11 cellular contexts compared by ENCODE assay signal in the genomic region with DNA sequence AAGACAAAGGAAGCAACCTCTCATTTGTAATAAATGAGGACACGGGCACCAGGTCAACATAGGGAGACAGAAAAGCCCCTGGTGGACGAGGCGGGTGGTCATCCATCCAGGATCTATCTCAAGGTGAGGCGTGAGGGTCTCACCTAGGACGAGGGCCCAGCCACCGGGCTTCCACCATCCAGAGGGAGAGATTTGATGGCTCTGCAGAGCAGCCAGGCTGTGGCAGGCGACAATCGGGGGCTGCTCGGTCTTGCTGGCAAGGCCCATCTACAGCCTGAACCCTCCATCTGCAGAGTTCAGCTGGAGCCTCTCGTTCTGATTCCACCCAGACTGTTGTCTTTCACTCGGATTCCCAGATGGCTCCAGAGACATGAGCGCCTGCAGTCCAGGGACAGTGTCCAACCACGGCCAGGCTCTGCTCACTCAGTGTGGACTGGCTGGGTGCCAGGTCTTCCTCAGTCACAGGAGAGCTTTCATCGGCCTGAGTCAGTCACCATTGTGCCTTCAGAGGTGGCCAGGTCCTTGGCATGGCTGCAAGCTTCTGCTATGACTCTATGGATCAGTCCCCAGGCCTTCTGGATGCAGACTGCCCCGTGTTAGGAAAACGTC. TPM values are rescaled to one million over a fixed set of nuclear protein-coding genes. Genes with fewer than 3 reads are reported as not detected.
DNase-seq lines count a peak whose midpoint lies in the region; TF ChIP-seq lines count a peak whose summit lies in the region.
"Had no signal": no experiment of that assay in that cellular context is flagged by ENCODE, and none has a peak within 500 bp of the region (broad histone marks: within the 10 kb centered on the region; RNA-seq: fewer than 3 reads in every experiment).

No MANE protein-coding gene starts in this region.

- no peak overlapping the region for H3K27ac ChIP-seq in ascending aorta

- H3K27me3 Mint-ChIP-seq in brain (no peaks in the 10 kb centered on the region), osteocyte (ENCODE audit: unreplicated experiment) (no peaks in the 10 kb centered on the region)

- H3K4me1 Mint-ChIP-seq in brain: peaks cover 41% of the 10 kb centered on the region
- peaks cover 21% of the 10 kb centered on the region for H3K4me1 Mint-ChIP-seq in osteocyte (ENCODE audit: unreplicated experiment)

- H3K27ac Mint-ChIP-seq in brain (peak overlapping the region; percentile 52 to 89 (median 83)), osteocyte (ENCODE audit: unreplicated experiment) (no peak overlapping the region)

- no peaks in the 10 kb centered on the region for H3K27me3 ChIP-seq in ascending aorta

- H3K9me3 Mint-ChIP-seq in brain (no peaks in the 10 kb centered on the region), osteocyte (ENCODE audit: unreplicated experiment) (no peaks in the 10 kb centered on the region)
- H3K9me3 Mint-ChIP-seq: naive thymus-derived CD8-positive, alpha-beta T cell had no signal

- H3K36me3 Mint-ChIP-seq in brain: peaks cover 34% of the 10 kb centered on the region
- peaks cover 31% of the 10 kb centered on the region for H3K36me3 Mint-ChIP-seq in osteocyte (ENCODE audit: unreplicated experiment)

- intact Hi-C loops in ascending aorta (cut with DNase I): loop anchor here (5.0 kb wide), 1 partner anchor 74 kb away; a partner anchor contains a TSS

- H3K4me3 Mint-ChIP-seq in brain (no peak overlapping the region), osteocyte (ENCODE audit: unreplicated experiment) (no peak overlapping the region)
- H3K4me3 Mint-ChIP-seq: naive thymus-derived CD8-positive, alpha-beta T cell had no signal

- TF ChIP-seq CTCF in brain (conservative IDR thresholded peaks at IDR 0.05): no peak
- TF ChIP-seq CTCF in osteocyte (IDR thresholded peaks at IDR 0.05): no peak
- no peak for TF ChIP-seq CTCF in ascending aorta (IDR thresholded peaks at IDR 0.05)

- H3K4me3 ChIP-seq in ascending aorta: no peak overlapping the region

- peaks cover 27 to 32% of the 10 kb centered on the region in 2 donors for H3K36me3 ChIP-seq in ascending aorta

- H3K4me1 ChIP-seq in ascending aorta: peaks cover 0 to 7% of the 10 kb centered on the region in 2 donors

- DNase-seq in M059J (ENCODE audit: low read depth) (peak; percentile 94), islet precursor cell (peak; percentile 48), superior temporal gyrus (ENCODE audit: extremely low spot score) (peak; percentile 81), osteocyte (ENCODE audit: extremely low spot score, unreplicated experiment) (no peak), GDM1 (lab: John Stamatoyannopoulos, UW) (no peak), ascending aorta (ENCODE audit: low spot score in 2 of 2) (no peak)
- DNase-seq: activated naive CD4-positive, alpha-beta T cell; naive thymus-derived CD8-positive, alpha-beta T cell; NCI-H146; T-helper 9 cell had no signal

- no peaks in the 10 kb centered on the region for H3K9me3 ChIP-seq in ascending aorta

RNA-seq across cellular contexts. Expression of a gene that starts 5.9 kb away (rescaled TPM):
- total RNA-seq in M059J (2014; rRNA removed; shearing (Covaris generic)): not detected in 2 replicates
- not detected for polyA plus RNA-seq in brain (ENCODE audit: insufficient read depth, low read depth, low replicate concordance)
- not detected in 2 replicates for total RNA-seq in osteocyte
- not detected for total RNA-seq in ascending aorta
- total RNA-seq: naive thymus-derived CD8-positive, alpha-beta T cell had no signal
- polyA plus RNA-seq: naive thymus-derived CD8-positive, alpha-beta T cell had no signal

RNA-seq across cellular contexts. Expression of a gene that starts 19.2 kb away (rescaled TPM):
- 199 and 229 TPM in 2 replicates for total RNA-seq in M059J (2014; rRNA removed; shearing (Covaris generic))
- polyA plus RNA-seq in brain (ENCODE audit: insufficient read depth, low read depth, low replicate concordance): 407 TPM
- total RNA-seq in osteocyte (69.6 and 70.2 TPM in 2 replicates), ascending aorta (151 TPM)

Comparison
In these comparisons a context has a peak if more than half of its experiments do, and no peak if none do; other contexts are left out.
1. DNase-seq: peak in M059J (single experiment), islet precursor cell (single experiment) and superior temporal gyrus (single experiment); none in osteocyte (single experiment), GDM1 (single experiment) and ascending aorta (0 of 2).